In genomic region chr9:134171316-134172197, GRCh38 we compare ENCODE assay signal across 13 cellular contexts. TPM values are rescaled to one million over a fixed set of nuclear protein-coding genes. Genes with fewer than 3 reads are reported as not detected.
DNase-seq lines count a peak whose midpoint lies in the region; ATAC-seq and TF ChIP-seq lines count a peak whose summit lies in the region.
"Had no signal": no experiment of that assay in that cellular context is flagged by ENCODE, and none has a peak within 500 bp of the region (broad histone marks: within the 10 kb centered on the region; RNA-seq: fewer than 3 reads in every experiment).

No MANE protein-coding gene starts in this region.

- ATAC-seq in GM18873 (IDR thresholded peaks at IDR 0.05; ENCODE audit: low FRiP score, unreplicated experiment) = no peak

- intact Hi-C loops in prostate gland (cut with DNase I) = loop anchor here (1.0 to 10.0 kb wide), 7 partner anchors 41 to 573 kb away; partner anchors contain the start of genes COL5A1 and RXRA

- H3K4me3 ChIP-seq in SJSA1 (no peak overlapping the region), prostate gland (no peak overlapping the region)

- WGBS in prostate gland = 31% methylated on average over 23 of the region's 23 CpGs

- H3K4me1 ChIP-seq in SJSA1 (replicated peaks) (peaks cover 16% of the 10 kb centered on the region), prostate gland (replicated peaks) (no peaks in the 10 kb centered on the region)

- TF ChIP-seq CTCF in prostate gland (IDR thresholded peaks at IDR 0.05) = no peak
- no peak for TF ChIP-seq CTCF in GM13976 (IDR thresholded peaks at IDR 0.05; ENCODE audit: borderline replicate concordance, control extremely low read depth, extremely low read depth, insufficient read depth, missing control alignments)

- in situ Hi-C loops in GM13976 (cut with MboI; ENCODE audit: low sequenced_read_pairs, unreplicated experiment) = loop anchor here (5.0 kb wide), 1 partner anchor 271 kb away; no protein-coding TSS in a partner anchor

- H3K27me3 ChIP-seq in SJSA1 (replicated peaks) = peaks cover 10% of the 10 kb centered on the region
- H3K27me3 ChIP-seq in prostate gland (replicated peaks; ENCODE audit: insufficient read depth) = no peaks in the 10 kb centered on the region

- H3K36me3 ChIP-seq in SJSA1 = no peaks in the 10 kb centered on the region
- no peaks in the 10 kb centered on the region for H3K36me3 ChIP-seq in prostate gland

- H3K9me3 ChIP-seq in SJSA1 (replicated peaks) (no peaks in the 10 kb centered on the region), prostate gland (no peaks in the 10 kb centered on the region)

- DNase-seq in AG20443 (ENCODE audit: low spot score) (peak; percentile 74), SJSA1 (ENCODE audit: low read depth in 1 of 2, low spot score in 2 of 2) (peak; percentile 60 to 69), fibroblast of peridontal ligament (ENCODE audit: extremely low read depth) (peak; percentile 84), prostate gland (ENCODE audit: low spot score) (peak; percentile 47), dermis blood vessel endothelial cell (no peak), cortex of kidney (lab: John Stamatoyannopoulos, UW) (no peak), GM13976 (ENCODE audit: low spot score) (no peak)
- DNase-seq: C1 segment of cervical spinal cord; central memory CD4-positive, alpha-beta T cell; NCI-H1694; OCI-M1 had no signal

- no peak for TF ChIP-seq POLR2A in prostate gland (IDR thresholded peaks at IDR 0.05)

- H3K27ac ChIP-seq in SJSA1 (peak overlapping the region; percentile 16; the same call in 1 of the 2 replicates), prostate gland (peak overlapping the region in 1 of 2 donors; percentile 62)

RNA-seq across cellular contexts. Expression of gene RNU6ATAC, which starts 7.2 kb away (rescaled TPM):
- not detected in 2 replicates for total RNA-seq in SJSA1 (2014; rRNA removed; shearing (Covaris generic))
- not detected for total RNA-seq in prostate gland
- total RNA-seq in dermis blood vessel endothelial cell = not detected in 2 replicates
- total RNA-seq: renal cortical epithelial cell had no signal

RNA-seq across cellular contexts. Expression of gene WDR5, which starts 35.7 kb away (rescaled TPM):
- total RNA-seq in SJSA1 (2014; rRNA removed; shearing (Covaris generic)) = 16.9 and 26.7 TPM in 2 replicates
- total RNA-seq in prostate gland (10 to 100 TPM; 28.6 to 67.9 TPM), dermis blood vessel endothelial cell (18.5 and 31.4 TPM in 2 replicates)

Comparison
In these comparisons a context has a peak if more than half of its experiments do, and no peak if none do; other contexts are left out.
1. DNase-seq: peak in AG20443 (single experiment), SJSA1 (2 of 2), fibroblast of peridontal ligament (single experiment) and prostate gland (single experiment); none in dermis blood vessel endothelial cell (single experiment), cortex of kidney (single experiment) and GM13976 (single experiment).